16 cellular contexts compared by ENCODE assay signal in the genomic region with DNA sequence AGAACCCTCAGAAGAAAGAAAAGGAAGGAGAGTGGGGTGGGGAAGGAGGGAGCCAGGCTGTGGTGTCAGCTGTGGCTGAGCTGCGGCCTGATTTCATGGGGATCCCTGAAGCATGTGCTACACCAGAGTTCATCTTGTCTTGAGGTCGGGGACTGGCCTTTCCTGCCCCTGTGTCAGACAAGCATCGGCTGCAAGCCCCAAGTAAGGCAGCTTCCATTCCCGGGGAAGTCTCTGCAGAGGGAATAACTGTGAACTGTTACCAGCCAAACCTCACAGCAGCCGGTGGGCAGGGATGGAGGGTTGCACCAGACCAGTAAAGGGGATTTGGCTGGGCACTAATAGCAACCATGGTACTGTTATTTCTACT. TPM values are rescaled to one million over a fixed set of nuclear protein-coding genes. Genes with fewer than 3 reads are reported as not detected.
"Had no signal": no experiment of that assay in that cellular context is flagged by ENCODE, and none has a peak within 500 bp of the region (broad histone marks: within the 10 kb centered on the region; RNA-seq: fewer than 3 reads in every experiment).

No MANE protein-coding gene starts in this region.

- H3K9me3 ChIP-seq: colonic mucosa, esophagus muscularis mucosa, left ventricle myocardium inferior, right lobe of liver, upper lobe of right lung had no signal

- H3K27ac Mint-ChIP-seq: activated naive CD8-positive, alpha-beta T cell treated with anti-CD3 and anti-CD28 coated beads, Interleukin-2, amount 10 ng/mL, durations not matched to agents 7 days and 5 days; activated T-cell treated with anti-CD3 and anti-CD28 coated beads, Interleukin-2, amount 50 U/mL, for 24 hours; nephron progenitor cell; stimulated activated naive B cell treated with anti-CD40 and anti-IgM and Interleukin-4, amounts not matched to agents 10 μg/mL and 1 μg/mL and 100 μg/mL, for 72 hours had no signal

- H3K36me3 Mint-ChIP-seq: activated naive CD8-positive, alpha-beta T cell treated with anti-CD3 and anti-CD28 coated beads, Interleukin-2, amount 10 ng/mL, durations not matched to agents 7 days and 5 days; stimulated activated naive B cell treated with anti-CD40 and anti-IgM and Interleukin-4, amounts not matched to agents 10 μg/mL and 1 μg/mL and 100 μg/mL, for 72 hours had no signal

- H3K27me3 ChIP-seq: colonic mucosa, dorsolateral prefrontal cortex, esophagus muscularis mucosa, right lobe of liver, upper lobe of right lung had no signal

- H3K4me1 ChIP-seq: colonic mucosa had no signal

- H3K4me3 Mint-ChIP-seq: activated naive CD8-positive, alpha-beta T cell treated with anti-CD3 and anti-CD28 coated beads, Interleukin-2, amount 10 ng/mL, durations not matched to agents 7 days and 5 days; activated T-cell treated with anti-CD3 and anti-CD28 coated beads, Interleukin-2, amount 50 U/mL, for 24 hours; activated T-helper 17 cell treated with anti-CD3 and anti-CD28 coated beads, Interleukin-2, amount 50 U/mL, for 72 hours; nephron progenitor cell; stimulated activated naive B cell treated with anti-CD40 and anti-IgM and Interleukin-4, amounts not matched to agents 10 μg/mL and 1 μg/mL and 100 μg/mL, for 72 hours had no signal

- H3K36me3 ChIP-seq: colonic mucosa, esophagus muscularis mucosa, left ventricle myocardium inferior, right lobe of liver, upper lobe of right lung had no signal

- H3K9me3 Mint-ChIP-seq: activated naive CD8-positive, alpha-beta T cell treated with anti-CD3 and anti-CD28 coated beads, Interleukin-2, amount 10 ng/mL, durations not matched to agents 7 days and 5 days; activated T-cell treated with anti-CD3 and anti-CD28 coated beads, Interleukin-2, amount 50 U/mL, for 24 hours; activated T-helper 17 cell treated with anti-CD3 and anti-CD28 coated beads, Interleukin-2, amount 50 U/mL, for 72 hours; nephron progenitor cell; stimulated activated naive B cell treated with anti-CD40 and anti-IgM and Interleukin-4, amounts not matched to agents 10 μg/mL and 1 μg/mL and 100 μg/mL, for 72 hours had no signal

- H3K4me3 ChIP-seq: colonic mucosa, dorsolateral prefrontal cortex, esophagus muscularis mucosa, left ventricle myocardium inferior, right lobe of liver, upper lobe of right lung had no signal

- DNase-seq: activated CD4-positive, alpha-beta T cell treated with anti-CD3 and anti-CD28 coated beads for 1 hour; activated CD8-positive, alpha-beta memory T cell treated with anti-CD3 and anti-CD28 coated beads for 24 hours; activated CD8-positive, alpha-beta memory T cell treated with anti-CD3 and anti-CD28 coated beads, Interleukin-2, amount 50 U/mL, for 4 hours; activated naive CD4-positive, alpha-beta T cell; activated naive CD8-positive, alpha-beta T cell treated with anti-CD3 and anti-CD28 coated beads, Interleukin-2, amount 10 ng/mL, durations not matched to agents 7 days and 5 days; activated T-cell treated with anti-CD3 and anti-CD28 coated beads, Interleukin-2, amount 50 U/mL, for 24 hours; left ventricle myocardium inferior; right lobe of liver; stimulated activated CD4-positive, alpha-beta T cell treated with anti-CD3 and anti-CD28 coated beads, Interleukin-2, amount 100 ng/mL, for 48 hours; stimulated activated naive B cell treated with anti-CD40 and anti-IgM and Interleukin-4, amounts not matched to agents 10 μg/mL and 1 μg/mL and 100 μg/mL, for 72 hours; upper lobe of right lung had no signal

- H3K27ac ChIP-seq: colonic mucosa, left ventricle myocardium inferior, right lobe of liver had no signal

- H3K27me3 Mint-ChIP-seq: activated T-cell treated with anti-CD3 and anti-CD28 coated beads, Interleukin-2, amount 50 U/mL, for 24 hours; activated T-helper 17 cell treated with anti-CD3 and anti-CD28 coated beads, Interleukin-2, amount 50 U/mL, for 72 hours; stimulated activated naive B cell treated with anti-CD40 and anti-IgM and Interleukin-4, amounts not matched to agents 10 μg/mL and 1 μg/mL and 100 μg/mL, for 72 hours had no signal

RNA-seq across cellular contexts. Expression of gene CHIT1, which starts 40.2 kb away (rescaled TPM):
- total RNA-seq: left ventricle myocardium inferior had no signal
